Comparison of ENCODE assay signal across 8 cellular contexts in the genomic region with DNA sequence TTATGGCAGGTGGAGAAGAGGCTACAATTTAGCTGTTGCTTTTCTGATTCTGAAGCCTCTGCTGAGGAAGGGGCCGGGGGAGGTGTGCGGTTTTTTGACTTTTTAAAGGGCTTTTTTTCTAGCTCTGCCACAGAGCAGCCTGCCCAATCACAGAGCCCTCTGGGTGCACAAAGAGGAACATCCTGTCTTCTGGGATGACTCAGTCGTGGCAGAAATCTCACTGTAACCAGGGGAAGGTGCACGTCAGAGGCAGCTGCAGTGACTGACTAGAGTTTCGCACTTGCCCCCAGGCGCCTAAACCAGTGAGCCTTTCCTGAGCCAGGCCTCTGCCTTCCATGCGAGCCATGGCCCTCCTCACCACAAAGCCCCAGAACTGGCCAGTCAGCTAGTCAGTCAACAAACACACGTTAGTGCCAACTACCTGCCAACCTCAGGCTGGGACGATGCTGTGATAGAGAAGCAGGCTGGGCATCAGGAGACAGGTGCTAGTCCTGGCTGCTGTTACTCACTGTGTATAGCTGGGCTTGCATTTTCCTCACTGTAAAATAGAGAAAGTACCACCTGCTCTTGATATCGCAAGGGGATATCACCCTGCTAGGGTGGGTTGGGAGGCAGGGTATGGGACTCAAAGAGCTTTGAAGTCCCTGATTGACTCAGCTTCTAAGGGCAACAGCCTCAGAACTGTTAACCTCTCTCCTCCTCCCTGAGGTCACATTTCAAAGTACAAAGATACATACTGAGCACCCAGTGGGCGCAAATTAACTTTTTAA. TPM values are rescaled to one million over a fixed set of nuclear protein-coding genes. Genes with fewer than 3 reads are reported as not detected.
A peak's percentile ranks its signal among the peaks of the same experiment; 100 is the strongest.
DNase-seq lines count a peak whose midpoint lies in the region; ATAC-seq and TF ChIP-seq lines count a peak whose summit lies in the region.

No MANE protein-coding gene starts in this region.

- DNase-seq in RWPE2 (ENCODE audit: low spot score) (peak; percentile 91), activated gamma-delta T cell (lab: John Stamatoyannopoulos, UW) (peak; percentile 34), head of caudate nucleus (peak; percentile 58 to 95 (median 81)), pulmonary artery endothelial cell (ENCODE audit: low read depth, low spot score) (peak; percentile 55), vagina (ENCODE audit: extremely low spot score in 2 of 2) (no peak), omental fat pad (ENCODE audit: low spot score) (no peak)

- H3K27ac ChIP-seq in RWPE2 (ENCODE audit: poor library complexity, severe bottlenecking) = peak overlapping the region; percentile 70
- peak overlapping the region; percentile 87 for H3K27ac ChIP-seq in vagina

- TF ChIP-seq POLR2A in vagina (IDR thresholded peaks at IDR 0.05) = peak in 1 of 2 donors; percentile 72

- H3K27me3 ChIP-seq in RWPE2 (ENCODE audit: insufficient read depth, poor library complexity, severe bottlenecking) = no peaks in the 10 kb centered on the region
- no peaks in the 10 kb centered on the region for H3K27me3 ChIP-seq in vagina

- H3K4me1 ChIP-seq in RWPE2 (ENCODE audit: insufficient read depth, poor library complexity, severe bottlenecking) (peaks cover 21% of the 10 kb centered on the region), vagina (peaks cover 81% of the 10 kb centered on the region)

- TF ChIP-seq CTCF in RWPE2 (IDR thresholded peaks at IDR 0.05; ENCODE audit: poor library complexity, severe bottlenecking) (no peak), vagina (IDR thresholded peaks at IDR 0.05) (no peak), omental fat pad (IDR thresholded peaks at IDR 0.05) (no peak)

- H3K9me3 ChIP-seq in RWPE2 (ENCODE audit: severe bottlenecking) (no peaks in the 10 kb centered on the region), vagina (no peaks in the 10 kb centered on the region)

- H3K36me3 ChIP-seq in RWPE2 (ENCODE audit: low read depth) (no peaks in the 10 kb centered on the region), vagina (no peaks in the 10 kb centered on the region)

- intact Hi-C loops in head of caudate nucleus (cut with DNase I) = no loop called here
- intact Hi-C loops in vagina (cut with DNase I) = no loop called here

- ATAC-seq in GM18519 (IDR thresholded peaks at IDR 0.05; ENCODE audit: low FRiP score, unreplicated experiment) = peak; percentile 82
- peak; percentile 88 for ATAC-seq in HG03045 (IDR thresholded peaks at IDR 0.05; ENCODE audit: unreplicated experiment)
- peak; percentile 97 for ATAC-seq in RWPE2 (ENCODE audit: low read depth)
- ATAC-seq in omental fat pad (ENCODE audit: low FRiP score) = no peak

- no peak overlapping the region for H3K4me3 ChIP-seq in RWPE2 (ENCODE audit: severe bottlenecking)
- H3K4me3 ChIP-seq in vagina = peak overlapping the region; percentile 55 to 63

RNA-seq across cellular contexts. Expression of a gene that starts 2.2 kb away (rescaled TPM):
- total RNA-seq in pulmonary artery endothelial cell = 5.4 and 6.1 TPM in 2 replicates
- 55.0 TPM for total RNA-seq in vagina
- total RNA-seq in omental fat pad = 10 to 100 TPM; 22.6 to 86.1 (median 71.5) TPM

RNA-seq across cellular contexts. Expression of a gene that starts 55.9 kb away (rescaled TPM):
- total RNA-seq in pulmonary artery endothelial cell (not detected in 2 replicates), vagina (not detected), omental fat pad (1 to 10 TPM in 1 of 4 donors, not detected in 3; 1.6 TPM)

Comparison
In these comparisons a context has a peak if more than half of its experiments do, and no peak if none do; other contexts are left out.
1. DNase-seq: peak in RWPE2 (single experiment), activated gamma-delta T cell (single experiment), head of caudate nucleus (42 of 42) and pulmonary artery endothelial cell (single experiment); none in vagina (0 of 2) and omental fat pad (single experiment).